ENCODE assay signal across 8 cellular contexts in genomic region chr1:222464841-222465210, GRCh38.
DNase-seq lines count a peak whose midpoint lies in the region; ATAC-seq and TF ChIP-seq lines count a peak whose summit lies in the region.

No MANE protein-coding gene starts in this region.

- H3K27ac Mint-ChIP-seq in activated T-cell treated with anti-CD3 and anti-CD28 coated beads, Interleukin-2, amount 50 U/mL, for 24 hours = peak overlapping the region; percentile 77
- H3K27ac Mint-ChIP-seq in natural killer cell treated with Interleukin-12 subunit alpha and Interleukin-12 subunit beta and Interleukin-15 and Interleukin-18, amount 100 ng/mL, for 72 hours = peak overlapping the region; percentile 72 to 80
- peak overlapping the region; percentile 75 to 97 for H3K27ac Mint-ChIP-seq in stimulated activated naive CD8-positive, alpha-beta T cell treated with anti-CD3 and anti-CD28 coated beads, Interleukin-15, amount 100 ng/mL, for 72 hours

- TF ChIP-seq CTCF in cardiac muscle cell (IDR thresholded peaks at IDR 0.05; ENCODE audit: low read depth, low read length) = no peak

- H3K4me1 Mint-ChIP-seq in activated T-cell treated with anti-CD3 and anti-CD28 coated beads, Interleukin-2, amount 50 U/mL, for 24 hours (ENCODE audit: low read depth) = peaks cover 11% of the 10 kb centered on the region
- H3K4me1 Mint-ChIP-seq in natural killer cell treated with Interleukin-12 subunit alpha and Interleukin-12 subunit beta and Interleukin-15 and Interleukin-18, amount 100 ng/mL, for 72 hours (ENCODE audit: low read depth in 2 of 2) = peaks cover 5 to 11% of the 10 kb centered on the region in 2 donors
- H3K4me1 Mint-ChIP-seq in stimulated activated naive CD8-positive, alpha-beta T cell treated with anti-CD3 and anti-CD28 coated beads, Interleukin-15, amount 100 ng/mL, for 72 hours = peaks cover 11% of the 10 kb centered on the region

- no peaks in the 10 kb centered on the region for H3K9me3 ChIP-seq in cardiac muscle cell (ENCODE audit: low read depth)

- H3K27me3 Mint-ChIP-seq in activated T-cell treated with anti-CD3 and anti-CD28 coated beads, Interleukin-2, amount 50 U/mL, for 24 hours = no peaks in the 10 kb centered on the region
- H3K27me3 Mint-ChIP-seq in natural killer cell treated with Interleukin-12 subunit alpha and Interleukin-12 subunit beta and Interleukin-15 and Interleukin-18, amount 100 ng/mL, for 72 hours = peaks cover 10 to 17% of the 10 kb centered on the region in 2 donors
- no peaks in the 10 kb centered on the region for H3K27me3 Mint-ChIP-seq in stimulated activated naive CD8-positive, alpha-beta T cell treated with anti-CD3 and anti-CD28 coated beads, Interleukin-15, amount 100 ng/mL, for 72 hours

- H3K4me3 Mint-ChIP-seq in activated T-cell treated with anti-CD3 and anti-CD28 coated beads, Interleukin-2, amount 50 U/mL, for 24 hours = peak overlapping the region; percentile 69
- peak overlapping the region; percentile 65 for H3K4me3 Mint-ChIP-seq in natural killer cell treated with Interleukin-12 subunit alpha and Interleukin-12 subunit beta and Interleukin-15 and Interleukin-18, amount 100 ng/mL, for 72 hours
- H3K4me3 Mint-ChIP-seq in stimulated activated naive CD8-positive, alpha-beta T cell treated with anti-CD3 and anti-CD28 coated beads, Interleukin-15, amount 100 ng/mL, for 72 hours = peak overlapping the region; percentile 81 to 82

- H3K36me3 ChIP-seq in cardiac muscle cell = no peaks in the 10 kb centered on the region

- H3K36me3 Mint-ChIP-seq in activated T-cell treated with anti-CD3 and anti-CD28 coated beads, Interleukin-2, amount 50 U/mL, for 24 hours (ENCODE audit: low read depth) = no peaks in the 10 kb centered on the region
- H3K36me3 Mint-ChIP-seq in natural killer cell treated with Interleukin-12 subunit alpha and Interleukin-12 subunit beta and Interleukin-15 and Interleukin-18, amount 100 ng/mL, for 72 hours = no peaks in the 10 kb centered on the region

- ATAC-seq in Right ventricle myocardium inferior = no peak
- ATAC-seq in HG03378 (IDR thresholded peaks at IDR 0.05; ENCODE audit: unreplicated experiment) = peak; percentile 45
- ATAC-seq in natural killer cell treated with Interleukin-12 subunit alpha and Interleukin-12 subunit beta and Interleukin-15 and Interleukin-18, amount 100 ng/mL, for 72 hours = peak; percentile 34 to 40
- ATAC-seq in stimulated activated naive CD8-positive, alpha-beta T cell treated with anti-CD3 and anti-CD28 coated beads, Interleukin-15, amount 100 ng/mL, for 72 hours = peak; percentile 59

- H3K4me3 ChIP-seq in cardiac muscle cell = peak overlapping the region; percentile 16

- no peaks in the 10 kb centered on the region for H3K9me3 Mint-ChIP-seq in activated T-cell treated with anti-CD3 and anti-CD28 coated beads, Interleukin-2, amount 50 U/mL, for 24 hours
- H3K9me3 Mint-ChIP-seq in natural killer cell treated with Interleukin-12 subunit alpha and Interleukin-12 subunit beta and Interleukin-15 and Interleukin-18, amount 100 ng/mL, for 72 hours = no peaks in the 10 kb centered on the region
- no peaks in the 10 kb centered on the region for H3K9me3 Mint-ChIP-seq in stimulated activated naive CD8-positive, alpha-beta T cell treated with anti-CD3 and anti-CD28 coated beads, Interleukin-15, amount 100 ng/mL, for 72 hours

- H3K4me1 ChIP-seq in cardiac muscle cell (ENCODE audit: low read depth) = peaks cover 3% of the 10 kb centered on the region

- DNase-seq in cardiac muscle cell (ENCODE audit: low read depth in 1 of 2, low spot score in 1 of 2) = peak; percentile 41 to 69
- no peak for DNase-seq in Right ventricle myocardium inferior (ENCODE audit: missing footprints)
- peak; percentile 96 for DNase-seq in OCI-M1 (lab: John Stamatoyannopoulos, UW)
- DNase-seq in activated T-cell treated with anti-CD3 and anti-CD28 coated beads, Interleukin-2, amount 50 U/mL, for 24 hours = peak; percentile 82
- peak; percentile 54 for DNase-seq in fibroblast of gingiva (ENCODE audit: low read depth)
- peak; percentile 63 for DNase-seq in natural killer cell treated with Interleukin-12 subunit alpha and Interleukin-12 subunit beta and Interleukin-15 and Interleukin-18, amount 100 ng/mL, for 72 hours (ENCODE audit: low spot score)
- peak; percentile 71 to 72 for DNase-seq in stimulated activated naive CD8-positive, alpha-beta T cell treated with anti-CD3 and anti-CD28 coated beads, Interleukin-15, amount 100 ng/mL, for 72 hours

- intact Hi-C loops in Right ventricle myocardium inferior (cut with DNase I) = loop anchor here (1.0 to 5.0 kb wide), 3 partner anchors 169 to 657 kb away; partner anchors contain the start of genes AIDA and BROX

- H3K27me3 ChIP-seq in cardiac muscle cell = no peaks in the 10 kb centered on the region

- H3K27ac ChIP-seq in cardiac muscle cell = no peak overlapping the region
